ENCODE assay signal across 23 cellular contexts in genomic region chr11:122836916-122837315, GRCh38. TPM values are rescaled to one million over a fixed set of nuclear protein-coding genes. Genes with fewer than 3 reads are reported as not detected.
"Had no signal": no experiment of that assay in that cellular context is flagged by ENCODE, and none has a peak within 500 bp of the region (broad histone marks: within the 10 kb centered on the region; RNA-seq: fewer than 3 reads in every experiment).

No MANE protein-coding gene starts in this region.

- H3K4me3 ChIP-seq: K562, SJSA1, SK-N-MC had no signal

- H3K27ac Mint-ChIP-seq: IgD-negative memory B cell had no signal

- H3K36me3 ChIP-seq: SJSA1 had no signal

- ATAC-seq: K562 had no signal

- H3K27ac ChIP-seq: KMS-11, SJSA1, SK-N-MC had no signal

- H3K4me2 ChIP-seq: KMS-11 had no signal

- DNase-seq: Kasumi-1, MM.1S, NCI-H1092 treated with DMSO at 0.1 percent for 48 hours, NCI-H1417, NCI-H1436 treated with DMSO at 0.1 percent for 48 hours, NCI-H1694, NCI-H187 treated with DMSO at 0.1 percent for 48 hours, NCI-H2029 treated with DMSO at 0.1 percent for 48 hours, NCI-H2171 treated with DMSO at 0.1 percent for 48 hours, NCI-H524, NCI-H69, NCI-H774, Right ventricle myocardium superior, RPMI8226, SIG-M5 had no signal

- H3K36me3 Mint-ChIP-seq: IgD-negative memory B cell had no signal

- H3K27me3 ChIP-seq: SJSA1 had no signal

- H3K4me3 Mint-ChIP-seq: IgD-negative memory B cell had no signal

- H3K4me1 ChIP-seq: SJSA1 had no signal

- H3K9ac ChIP-seq: KMS-11 had no signal

RNA-seq across cellular contexts. Expression of gene CRTAM, which starts 1.4 kb away (rescaled TPM):
- total RNA-seq: HT1080, K562, M059J, NCI-H460, SJSA1 had no signal
- polyA plus RNA-seq: K562 had no signal

RNA-seq across cellular contexts. Expression of gene JHY, which starts 45.6 kb away (rescaled TPM):
- total RNA-seq: K562 had no signal
- polyA plus RNA-seq: K562 had no signal
